In genomic region chr5:17336054-17336453, GRCh38 we compare ENCODE assay signal across 17 cellular contexts.
"Had no signal": no experiment of that assay in that cellular context is flagged by ENCODE, and none has a peak within 500 bp of the region (broad histone marks: within the 10 kb centered on the region; RNA-seq: fewer than 3 reads in every experiment).

No MANE protein-coding gene starts in this region.

- H3K27ac ChIP-seq: heart right ventricle, spleen had no signal

- H3K36me3 ChIP-seq: heart right ventricle, spleen had no signal

- DNase-seq: activated CD4-positive, alpha-beta T cell treated with anti-CD3 and anti-CD28 coated beads, Interleukin-2, amount 10 ng/mL, durations not matched to agents 7 days and 5 days; activated CD4-positive, CD25-positive, alpha-beta regulatory T cell treated with anti-CD3 and anti-CD28 coated beads, Interleukin-2, amount 50 U/mL, for 72 hours; activated CD8-positive, alpha-beta memory T cell treated with anti-CD3 and anti-CD28 coated beads, Interleukin-2, amount 10 ng/mL, durations not matched to agents 7 days and 5 days; activated CD8-positive, alpha-beta T cell treated with anti-CD3 and anti-CD28 coated beads for 36 hours; activated effector memory CD4-positive, alpha-beta T cell treated with anti-CD3 and anti-CD28 coated beads, Interleukin-2, amount 50 U/mL, for 16 hours; activated naive CD4-positive, alpha-beta T cell treated with anti-CD3 and anti-CD28 coated beads, Interleukin-2, amount 50 U/mL, for 16 hours; activated naive CD8-positive, alpha-beta T cell treated with anti-CD3 and anti-CD28 coated beads, Interleukin-2, amount 50 U/mL, for 24 hours; activated T-cell treated with anti-CD3 and anti-CD28 coated beads for 4 hours; heart right ventricle; islet precursor cell; left cardiac atrium; naive thymus-derived CD4-positive, alpha-beta T cell; occipital lobe; posterior cingulate gyrus; spleen; stimulated activated CD4-positive, alpha-beta T cell treated with anti-CD3 and anti-CD28 coated beads, Interleukin-4, amount 100 ng/mL, for 24 hours; stimulated activated naive CD4-positive, alpha-beta T cell treated with Interleukin-2 at 50 U/mL for 16 hours had no signal

- H3K4me3 ChIP-seq: heart right ventricle, spleen had no signal

- H3K4me1 ChIP-seq: heart right ventricle, spleen had no signal

- H3K27me3 ChIP-seq: spleen had no signal

- ATAC-seq: activated CD8-positive, alpha-beta memory T cell treated with anti-CD3 and anti-CD28 coated beads, Interleukin-2, amount 10 ng/mL, durations not matched to agents 7 days and 5 days; activated CD8-positive, alpha-beta T cell treated with anti-CD3 and anti-CD28 coated beads for 36 hours; activated naive CD8-positive, alpha-beta T cell treated with anti-CD3 and anti-CD28 coated beads, Interleukin-2, amount 50 U/mL, for 24 hours; heart right ventricle; naive thymus-derived CD4-positive, alpha-beta T cell had no signal
